10 cellular contexts compared by ENCODE assay signal in the genomic region with DNA sequence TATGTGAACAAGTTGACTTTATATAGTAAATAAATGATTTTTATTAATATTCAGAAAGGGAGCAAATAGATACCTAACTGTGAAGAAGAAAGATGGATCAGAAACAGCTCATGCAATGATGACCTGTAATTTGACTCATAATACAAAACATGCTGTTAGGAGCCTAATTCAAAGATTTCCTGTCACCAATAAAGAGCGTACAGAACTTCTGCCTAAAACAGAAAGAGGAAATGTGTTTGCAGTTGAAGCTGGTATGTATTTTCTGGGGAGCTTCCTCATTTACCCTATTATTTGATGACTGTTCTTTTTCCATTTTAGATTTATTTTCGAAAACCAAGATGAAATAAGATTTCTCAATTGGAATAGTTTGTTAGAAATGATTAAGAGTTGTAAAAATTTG. TPM values are rescaled to one million over a fixed set of nuclear protein-coding genes. Genes with fewer than 3 reads are reported as not detected.
DNase-seq lines count a peak whose midpoint lies in the region; ATAC-seq and TF ChIP-seq lines count a peak whose summit lies in the region.
"Had no signal": no experiment of that assay in that cellular context is flagged by ENCODE, and none has a peak within 500 bp of the region (broad histone marks: within the 10 kb centered on the region; RNA-seq: fewer than 3 reads in every experiment).

No MANE protein-coding gene starts in this region.

- H3K4me1 ChIP-seq in BE2C (no peaks in the 10 kb centered on the region), HAP-1 (no peaks in the 10 kb centered on the region)

- H3K4me3 ChIP-seq in BE2C (ENCODE audit: low read depth, low read length) (no peak overlapping the region), lower leg skin (ENCODE audit: low read depth, poor library complexity, severe bottlenecking) (no peak overlapping the region), HAP-1 (no peak overlapping the region)

- TF ChIP-seq POLR2A in lower leg skin (IDR thresholded peaks at IDR 0.05) = no peak

- H3K27me3 ChIP-seq in BE2C (no peaks in the 10 kb centered on the region), HAP-1 (ENCODE audit: low read depth) (no peaks in the 10 kb centered on the region)

- intact Hi-C loops in lower leg skin (cut with DNase I; ENCODE audit: low total_unique reads) = no loop called here

- H3K9me3 Mint-ChIP-seq in naive B cell = peaks cover 0 to 1% (median 0%) of the 10 kb centered on the region in 7 donors
- H3K9me3 Mint-ChIP-seq: central memory CD8-positive, alpha-beta T cell had no signal

- H3K27me3 Mint-ChIP-seq in naive B cell = no peaks in the 10 kb centered on the region
- H3K27me3 Mint-ChIP-seq: central memory CD8-positive, alpha-beta T cell had no signal

- no peaks in the 10 kb centered on the region for H3K36me3 Mint-ChIP-seq in naive B cell

- peak; percentile 57 to 90 for DNase-seq in NOMO-1 (lab: John Stamatoyannopoulos, UW; ENCODE audit: unreplicated experiment in 2 of 2)
- DNase-seq in naive B cell = peak; percentile 44
- no peak for DNase-seq in BE2C
- DNase-seq in T-helper 9 cell = no peak
- no peak for DNase-seq in lower leg skin (ENCODE audit: low spot score in 2 of 2)
- DNase-seq in HAP-1 (ENCODE audit: low spot score in 2 of 2) = no peak

- TF ChIP-seq CTCF in BE2C (IDR thresholded peaks at IDR 0.05; ENCODE audit: low read depth, low read length) (no peak), lower leg skin (IDR thresholded peaks at IDR 0.05) (no peak)

- H3K4me1 Mint-ChIP-seq in naive B cell = peaks cover 18 to 23% (median 18%) of the 10 kb centered on the region in 3 donors

- H3K27ac Mint-ChIP-seq in naive B cell = peak overlapping the region in 5 of 6 donors; percentile 36 to 84 (median 63)

- H3K9me3 ChIP-seq in BE2C (no peaks in the 10 kb centered on the region), HAP-1 (no peaks in the 10 kb centered on the region)

- H3K4me3 Mint-ChIP-seq in naive B cell = peak overlapping the region in 7 of 8 donors; percentile 13 to 86 (median 45)
- H3K4me3 Mint-ChIP-seq: central memory CD8-positive, alpha-beta T cell had no signal

- in situ Hi-C loops in HAP-1 (cut with MboI; ENCODE audit: low sequenced_read_pairs) = no loop called here

- WGBS in lower leg skin, 2 donors = 59 to 61% methylated on average over 2 of the region's 2 CpGs

- ATAC-seq in GM18867 (IDR thresholded peaks at IDR 0.05; ENCODE audit: unreplicated experiment) (peak; percentile 72), HG02623 (IDR thresholded peaks at IDR 0.05; ENCODE audit: unreplicated experiment) (peak; percentile 57), naive B cell (ENCODE audit: low read depth in 2 of 2) (peak; percentile 97 to 99)
- ATAC-seq: HCT116 had no signal

- H3K36me3 ChIP-seq in BE2C (peaks cover 9% of the 10 kb centered on the region), HAP-1 (replicated peaks) (peaks cover 12% of the 10 kb centered on the region)

RNA-seq across cellular contexts. Expression of gene YTHDC2, which starts 11.4 kb away (rescaled TPM):
- polyA plus RNA-seq in naive B cell (ENCODE audit: low read depth in 6 of 6) = 10 to 100 TPM in 5 of 6 donors, 1 to 10 TPM in 1; 8.1 to 20.0 (median 15.0) TPM
- 11.8 TPM for polyA plus RNA-seq in BE2C (2012; ENCODE audit: insufficient read depth, insufficient read length, low read depth)
- total RNA-seq in lower leg skin = 10 to 100 TPM; 13.8 to 28.4 (median 16.7) TPM

RNA-seq across cellular contexts. Expression of gene MCC, which starts 36.7 kb away (rescaled TPM):
- under 1 TPM in 5 of 6 donors, not detected in 1; 0.16 to 0.56 (median 0.31) TPM for polyA plus RNA-seq in naive B cell (ENCODE audit: low read depth in 6 of 6)
- 25.0 TPM for polyA plus RNA-seq in BE2C (2012; ENCODE audit: insufficient read depth, insufficient read length, low read depth)
- total RNA-seq in lower leg skin = 10 to 100 TPM; 57.7 to 91.5 (median 76.0) TPM

Comparison
In these comparisons a context has a peak if more than half of its experiments do, and no peak if none do; other contexts are left out.
1. DNase-seq: peak in NOMO-1 (2 of 2) and naive B cell (single experiment); none in BE2C (single experiment), T-helper 9 cell (single experiment), lower leg skin (0 of 2) and HAP-1 (0 of 2).
2. Peak in every context shown above with its lines, with median percentiles within 50 percentile points of each other: ATAC-seq.